Comparison of ENCODE assay signal across 10 cellular contexts in genomic region chr3:140216249-140216648, GRCh38.
DNase-seq lines count a peak whose midpoint lies in the region; ATAC-seq and TF ChIP-seq lines count a peak whose summit lies in the region.
"Had no signal": no experiment of that assay in that cellular context is flagged by ENCODE, and none has a peak within 500 bp of the region (broad histone marks: within the 10 kb centered on the region; RNA-seq: fewer than 3 reads in every experiment).

No MANE protein-coding gene starts in this region.

- DNase-seq in stimulated activated CD4-positive, alpha-beta T cell treated with anti-CD3 and anti-CD28 coated beads, Interleukin-15, amount 100 ng/mL, for 24 hours: peak; percentile 2
- DNase-seq in stimulated activated CD4-positive, alpha-beta T cell treated with anti-CD3 and anti-CD28 coated beads, Interleukin-4, amount 100 ng/mL, for 1 hour: no peak
- DNase-seq in KBM-7: peak; percentile 20
- peak; percentile 2 for DNase-seq in cerebellar cortex (ENCODE audit: low spot score)
- DNase-seq in D341Med (ENCODE audit: low spot score): no peak
- no peak for DNase-seq in stimulated activated CD4-positive, alpha-beta T cell treated with anti-CD3 and anti-CD28 coated beads, Interleukin-2, amount 100 ng/mL, for 48 hours
- DNase-seq: left cardiac atrium had no signal

- no peak for ATAC-seq in HG03378 (IDR thresholded peaks at IDR 0.05; ENCODE audit: unreplicated experiment)
- ATAC-seq in GM18505 (IDR thresholded peaks at IDR 0.05; ENCODE audit: unreplicated experiment): no peak
- ATAC-seq: activated T-helper 17 cell treated with anti-CD3 and anti-CD28 coated beads, Interleukin-2, amount 50 U/mL, for 72 hours had no signal

- no peak for TF ChIP-seq POLR2A in GM18505 (IDR thresholded peaks at IDR 0.05; ENCODE audit: borderline replicate concordance, extremely low read depth, insufficient read depth, insufficient read length)

- in situ Hi-C loops in KBM-7 (cut with MboI; ENCODE audit: low pct_unique_long_range_greater_than_20kb, low sequenced_read_pairs): no loop called here

Comparison
In these comparisons a context has a peak if more than half of its experiments do, and no peak if none do; other contexts are left out.
1. DNase-seq: peak in stimulated activated CD4-positive, alpha-beta T cell treated with anti-CD3 and anti-CD28 coated beads, Interleukin-15, amount 100 ng/mL, for 24 hours (single experiment), KBM-7 (single experiment) and cerebellar cortex (single experiment); none in stimulated activated CD4-positive, alpha-beta T cell treated with anti-CD3 and anti-CD28 coated beads, Interleukin-4, amount 100 ng/mL, for 1 hour (single experiment), D341Med (single experiment) and stimulated activated CD4-positive, alpha-beta T cell treated with anti-CD3 and anti-CD28 coated beads, Interleukin-2, amount 100 ng/mL, for 48 hours (0 of 2).